8 cellular contexts compared by ENCODE assay signal in genomic region chr4:179029683-179030082, GRCh38.
"Had no signal": no experiment of that assay in that cellular context is flagged by ENCODE, and none has a peak within 500 bp of the region (broad histone marks: within the 10 kb centered on the region; RNA-seq: fewer than 3 reads in every experiment).

No MANE protein-coding gene starts in this region.

- ATAC-seq: GM23338, HCT116 had no signal

- H3K4me3 Mint-ChIP-seq: GM23338, H9, HFFc6 had no signal

- H3K27ac Mint-ChIP-seq: GM23338, H9, HFFc6 had no signal

- DNase-seq: GM23248, GOT3, H7, H9, HCEC 1CT, HFFc6 had no signal

- H3K4me1 Mint-ChIP-seq: GM23338, H9 had no signal
